9 cellular contexts compared by ENCODE assay signal in the genomic region with DNA sequence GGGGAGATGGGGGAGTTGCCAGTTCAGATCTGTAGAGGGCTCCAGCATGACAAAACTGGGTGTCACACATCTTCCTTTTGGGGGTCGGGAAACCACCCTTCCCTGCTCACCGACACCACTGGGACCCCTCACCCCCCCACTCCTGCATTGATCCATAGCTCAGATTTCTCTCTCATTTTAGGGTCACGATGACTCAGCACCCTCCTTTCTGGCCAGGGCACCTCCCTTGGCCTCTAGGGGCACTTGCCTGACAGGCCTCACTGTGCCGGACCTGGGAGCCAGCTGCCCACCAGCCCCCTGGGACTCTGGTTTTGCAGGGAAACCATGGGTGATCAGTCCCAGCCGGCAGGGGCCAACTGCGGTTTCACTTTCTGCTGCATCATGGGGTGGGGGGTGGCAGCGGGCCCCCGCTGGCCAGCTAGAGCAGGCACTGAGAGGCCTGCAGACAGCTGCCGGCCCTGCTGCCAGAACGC.
DNase-seq lines count a peak whose midpoint lies in the region; ATAC-seq, FAIRE-seq and TF ChIP-seq lines count a peak whose summit lies in the region.
"Had no signal": no experiment of that assay in that cellular context is flagged by ENCODE, and none has a peak within 500 bp of the region (broad histone marks: within the 10 kb centered on the region; RNA-seq: fewer than 3 reads in every experiment).

No MANE protein-coding gene starts in this region.

- FAIRE-seq in GM12892 (lab: Jason Lieb, UNC) (peak; percentile 70), kidney (lab: Jason Lieb, UNC) (no peak)

- no peaks in the 10 kb centered on the region for H3K4me1 ChIP-seq in kidney (ENCODE audit: control insufficient read depth in 1 of 2, insufficient read depth in 1 of 2, low read depth in 1 of 2, low read length in 2 of 2)
- peaks cover 16 to 24% of the 10 kb centered on the region in 2 donors for H3K4me1 ChIP-seq in thyroid gland

- peak overlapping the region; percentile 62 for H3K27ac ChIP-seq in RWPE1
- H3K27ac ChIP-seq in layer of hippocampus (ENCODE audit: low read depth, low read length) = peak overlapping the region; percentile 27
- H3K27ac ChIP-seq in kidney (ENCODE audit: low read depth in 2 of 2, low read length in 2 of 2) = no peak overlapping the region
- H3K27ac ChIP-seq in thyroid gland = no peak overlapping the region

- CTCF ChIA-PET in RWPE1 (lab: Yijun Ruan, JAX) = interaction anchor here (2.7 kb wide), 1 partner anchor 10 kb away, joined by 10 read pairs; no protein-coding TSS in a partner anchor

- no peaks in the 10 kb centered on the region for H3K9me3 ChIP-seq in kidney (ENCODE audit: control insufficient read depth in 1 of 2, low read length in 2 of 2)
- H3K9me3 ChIP-seq in thyroid gland = no peaks in the 10 kb centered on the region

- H3K4me3 ChIP-seq in kidney (ENCODE audit: low read length in 2 of 2) = no peak overlapping the region
- no peak overlapping the region for H3K4me3 ChIP-seq in thyroid gland (replicated peaks in 1 of 3)
- H3K4me3 ChIP-seq: lung had no signal

- POLR2A ChIA-PET in RWPE1 (lab: Yijun Ruan, JAX; ENCODE audit: low non-redundant PET) = no interaction called here

- H3K27me3 ChIP-seq in layer of hippocampus (ENCODE audit: control insufficient read depth, insufficient read depth, low read length) = no peaks in the 10 kb centered on the region
- no peaks in the 10 kb centered on the region for H3K27me3 ChIP-seq in thyroid gland

- H3K36me3 ChIP-seq in kidney (ENCODE audit: control insufficient read depth in 1 of 2, insufficient read depth in 2 of 2, low read length in 2 of 2) = no peaks in the 10 kb centered on the region
- H3K36me3 ChIP-seq in thyroid gland = no peaks in the 10 kb centered on the region

- no peak overlapping the region for H3K9ac ChIP-seq in kidney (ENCODE audit: low read length in 2 of 2)

- TF ChIP-seq CTCF in RWPE1 (conservative IDR thresholded peaks at IDR 0.05; ENCODE audit: low read depth) (no peak), kidney (IDR thresholded peaks at IDR 0.05; ENCODE audit: borderline replicate concordance, extremely low read depth, insufficient read depth) (no peak), thyroid gland (IDR thresholded peaks at IDR 0.05) (no peak)

- WGBS in thyroid gland, 2 donors = 65 to 76% methylated on average over 8 to 10 of the region's 10 CpGs

- intact Hi-C loops in kidney (cut with DNase I) = no loop called here
- intact Hi-C loops in thyroid gland (cut with DNase I) = no loop called here

- DNase-seq in GM12892 (ENCODE audit: insufficient read length) (peak; percentile 64), RWPE1 (ENCODE audit: low spot score) (no peak), kidney (no peak), G401 (ENCODE audit: low spot score) (no peak), thyroid gland (no peak)
- no peak for DNase-seq in central memory CD4-positive, alpha-beta T cell

- TF ChIP-seq POLR2A in GM12892 (IDR thresholded peaks at IDR 0.05; ENCODE audit: low read depth, low read length) (no peak), thyroid gland (IDR thresholded peaks at IDR 0.05) (no peak)

- ATAC-seq in HG02571 (IDR thresholded peaks at IDR 0.05; ENCODE audit: unreplicated experiment) = peak; percentile 61

- in situ Hi-C loops in G401 (cut with HindIII; ENCODE audit: low sequenced_read_pairs) = no loop called here

Comparison
In these comparisons a context has a peak if more than half of its experiments do, and no peak if none do; other contexts are left out.
1. H3K27ac ChIP-seq: peak in RWPE1 (single experiment) and layer of hippocampus (single experiment); none in kidney (0 of 2) and thyroid gland (0 of 3).